ENCODE assay signal across 13 cellular contexts in genomic region chr20:1388253-1388652, GRCh38. TPM values are rescaled to one million over a fixed set of nuclear protein-coding genes. Genes with fewer than 3 reads are reported as not detected.
DNase-seq lines count a peak whose midpoint lies in the region; ATAC-seq, FAIRE-seq and TF ChIP-seq lines count a peak whose summit lies in the region.
"Had no signal": no experiment of that assay in that cellular context is flagged by ENCODE, and none has a peak within 500 bp of the region (broad histone marks: within the 10 kb centered on the region; RNA-seq: fewer than 3 reads in every experiment).

No MANE protein-coding gene starts in this region.

- TF ChIP-seq CTCF in IMR-90 (conservative IDR thresholded peaks at IDR 0.05; ENCODE audit: low read depth, low read length), result no peak
- TF ChIP-seq CTCF in bronchial epithelial cell (IDR thresholded peaks at IDR 0.05; ENCODE audit: insufficient read depth, low read length, severe bottlenecking), result no peak

- no peak overlapping the region for H2BK120ac ChIP-seq in IMR-90 (ENCODE audit: low read depth, low read length)
- H2BK120ac ChIP-seq in trophoblast cell (ENCODE audit: insufficient read depth, low read length, poor library complexity), result no peak overlapping the region

- no peak overlapping the region for H4K12ac ChIP-seq in trophoblast cell (ENCODE audit: low read depth, low read length)

- H2AK5ac ChIP-seq in IMR-90 (ENCODE audit: low read depth, low read length) (no peak overlapping the region), trophoblast cell (ENCODE audit: low read length) (no peak overlapping the region)

- H3K27ac ChIP-seq in CD4-positive, CD25-positive, alpha-beta regulatory T cell (ENCODE audit: insufficient read depth, low read length, poor library complexity, severe bottlenecking), result peak overlapping the region; percentile 74
- H3K27ac ChIP-seq in IMR-90 (ENCODE audit: insufficient read depth, low read length), result no peak overlapping the region
- H3K27ac ChIP-seq in trophoblast cell (ENCODE audit: low read depth, low read length), result no peak overlapping the region

- H2BK12ac ChIP-seq in trophoblast cell (ENCODE audit: low read length), result no peak overlapping the region

- H3K27me3 Mint-ChIP-seq in CD4-positive, CD25-positive, alpha-beta regulatory T cell, result no peaks in the 10 kb centered on the region

- H3K4ac ChIP-seq in IMR-90 (ENCODE audit: low read depth, low read length) (0 out of 2 replicates have a peak overlapping the region, but pooled peaks have one; percentile 0), trophoblast cell (ENCODE audit: low read depth, low read length) (peak overlapping the region; percentile 88)

- H3K18ac ChIP-seq in IMR-90 (ENCODE audit: low read depth, low read length), result no peak overlapping the region
- no peak overlapping the region for H3K18ac ChIP-seq in trophoblast cell (ENCODE audit: low read length)

- 90% methylated on average over 2 of the region's 6 CpGs; no CpG with 5 or more reads in 1 of the 2 experiments for WGBS in IMR-90 (ENCODE audit: extremely low coverage in 2 of 2, insufficient read length in 1 of 2), 2 experiments
- no CpG with 5 or more reads among the region's 6 CpGs for WGBS in trophoblast cell (ENCODE audit: extremely low coverage, insufficient coverage, insufficient read length)

- H3K27ac Mint-ChIP-seq in CD4-positive, CD25-positive, alpha-beta regulatory T cell, result peak overlapping the region; percentile 83 to 94 (median 85)

- TF ChIP-seq POLR2A in IMR-90 (IDR thresholded peaks at IDR 0.05; ENCODE audit: low read depth, low read length) (no peak), GM18505 (IDR thresholded peaks at IDR 0.05; ENCODE audit: borderline replicate concordance, extremely low read depth, insufficient read depth, insufficient read length) (no peak), H54 (IDR thresholded peaks at IDR 0.05; ENCODE audit: low read depth, low read length) (no peak)

- TF ChIP-seq RAD21 in IMR-90 (IDR thresholded peaks at IDR 0.05; ENCODE audit: low read length), result no peak

- peaks cover 13 to 88% of the 10 kb centered on the region in 2 experiments; a peak in 3 of 4 replicates for H3K79me1 ChIP-seq in IMR-90 (ENCODE audit: low read depth in 1 of 2, low read length in 2 of 2)
- peaks cover 9% of the 10 kb centered on the region for H3K79me1 ChIP-seq in trophoblast cell (ENCODE audit: low read length)

- H3K4me1 ChIP-seq in CD4-positive, CD25-positive, alpha-beta regulatory T cell (ENCODE audit: control insufficient read depth, insufficient read depth, low read length, poor library complexity, severe bottlenecking), result peaks cover 76% of the 10 kb centered on the region
- peaks cover 27% of the 10 kb centered on the region for H3K4me1 ChIP-seq in IMR-90 (ENCODE audit: control insufficient read depth, insufficient read depth, low read length)
- peaks cover 18 to 30% of the 10 kb centered on the region in 2 experiments for H3K4me1 ChIP-seq in trophoblast cell (ENCODE audit: control insufficient read depth in 1 of 2, insufficient read depth in 2 of 2, low read length in 2 of 2)

- intact Hi-C loops in IMR-90 (cut with micrococcal nuclease), result no loop called here

- no peak for DNase-seq in CD4-positive, CD25-positive, alpha-beta regulatory T cell
- DNase-seq in IMR-90 (no peak), bronchial epithelial cell (ENCODE audit: low read depth) (no peak), trophoblast cell (no peak), H54 (ENCODE audit: insufficient read length, low spot score) (no peak)
- DNase-seq: GM23248, mucosa of descending colon, NCI-H146, small intestine had no signal

- no peak overlapping the region for H2AK9ac ChIP-seq in IMR-90 (replicated peaks; ENCODE audit: low read depth, low read length, poor library complexity)

- BruUV-seq in IMR-90 (replicated peaks; lab: Mats Ljungman, UMichigan), result no TSS peak

- CTCF ChIA-PET in IMR-90 (lab: Yijun Ruan, JAX), result no interaction called here

- H3K9ac ChIP-seq in IMR-90 (ENCODE audit: low read depth, low read length) (no peak overlapping the region), trophoblast cell (ENCODE audit: low read length) (no peak overlapping the region)

- H2BK20ac ChIP-seq in IMR-90 (ENCODE audit: low read depth, low read length), result no peak overlapping the region

- dilution Hi-C loops in IMR-90 (cut with HindIII; ENCODE audit: low sequenced_read_pairs, unreplicated experiment), result no loop called here

- H3K14ac ChIP-seq in IMR-90 (replicated peaks; ENCODE audit: low read depth, low read length) (no peak overlapping the region; the same call in 1 of the 2 replicates), trophoblast cell (ENCODE audit: low read length) (no peak overlapping the region)

- no peak overlapping the region for H2AFZ ChIP-seq in IMR-90 (replicated peaks; ENCODE audit: low read length, poor library complexity)
- H2AFZ ChIP-seq in trophoblast cell (ENCODE audit: insufficient read depth, low read length, poor library complexity), result no peak overlapping the region
- H2AFZ ChIP-seq: GM23248 had no signal

- H3K36me3 ChIP-seq in CD4-positive, CD25-positive, alpha-beta regulatory T cell (ENCODE audit: control insufficient read depth, insufficient read depth, low read length), result peaks cover 19% of the 10 kb centered on the region
- peaks cover 7% of the 10 kb centered on the region for H3K36me3 ChIP-seq in IMR-90 (ENCODE audit: control insufficient read depth, insufficient read depth, low read length)
- H3K36me3 ChIP-seq in bronchial epithelial cell (ENCODE audit: control insufficient read depth, insufficient read depth, low read length), result peaks cover 9% of the 10 kb centered on the region
- peaks cover 2 to 8% of the 10 kb centered on the region in 2 experiments for H3K36me3 ChIP-seq in trophoblast cell (ENCODE audit: control insufficient read depth in 1 of 2, insufficient read depth in 2 of 2, low read length in 2 of 2)

- in situ Hi-C loops in IMR-90 (cut with MboI; ENCODE audit: low sequenced_read_pairs), result no loop called here

- FAIRE-seq in bronchial epithelial cell (lab: Jason Lieb, UNC) (peak; percentile 66), H54 (lab: Jason Lieb, UNC) (no peak)
- FAIRE-seq: small intestine had no signal

- H3K36me3 Mint-ChIP-seq in CD4-positive, CD25-positive, alpha-beta regulatory T cell, result peaks cover 15% of the 10 kb centered on the region

- POLR2A ChIA-PET in IMR-90 (lab: Charles Lee; ENCODE audit: unreplicated experiment), result no interaction called here

- no peaks in the 10 kb centered on the region for H3K27me3 ChIP-seq in CD4-positive, CD25-positive, alpha-beta regulatory T cell (ENCODE audit: control insufficient read depth, insufficient read depth, low read length)
- no peaks in the 10 kb centered on the region for H3K27me3 ChIP-seq in IMR-90 (ENCODE audit: control insufficient read depth, insufficient read depth, low read length)
- H3K27me3 ChIP-seq in bronchial epithelial cell (ENCODE audit: control insufficient read depth, insufficient read depth, low read length), result no peaks in the 10 kb centered on the region
- no peaks in the 10 kb centered on the region for H3K27me3 ChIP-seq in trophoblast cell (ENCODE audit: insufficient read depth, low read length)

- peak overlapping the region; percentile 83 to 89 (median 88) for H3K4me3 Mint-ChIP-seq in CD4-positive, CD25-positive, alpha-beta regulatory T cell

- peaks cover 24 to 89% (median 74%) of the 10 kb centered on the region in 4 donors for H3K4me1 Mint-ChIP-seq in CD4-positive, CD25-positive, alpha-beta regulatory T cell

- H4K5ac ChIP-seq in IMR-90 (ENCODE audit: low read depth, low read length), result no peak overlapping the region

- H3K9me1 ChIP-seq in IMR-90 (ENCODE audit: insufficient read depth, low read length), result peaks cover 46% of the 10 kb centered on the region

- no peaks in the 10 kb centered on the region for H3K9me3 ChIP-seq in CD4-positive, CD25-positive, alpha-beta regulatory T cell (ENCODE audit: control insufficient read depth in 2 of 2, low read length in 2 of 2)
- H3K9me3 ChIP-seq in IMR-90 (ENCODE audit: control insufficient read depth, insufficient read depth, low read length) (no peaks in the 10 kb centered on the region), trophoblast cell (ENCODE audit: insufficient read depth, low read depth, low read length) (no peaks in the 10 kb centered on the region)
- H3K9me3 ChIP-seq: mucosa of descending colon had no signal

- H3K9me3 Mint-ChIP-seq in CD4-positive, CD25-positive, alpha-beta regulatory T cell, result no peaks in the 10 kb centered on the region
- H3K9me3 Mint-ChIP-seq: brain had no signal

- H4K8ac ChIP-seq in IMR-90 (ENCODE audit: low read depth in 2 of 2, low read length in 2 of 2), result no peak overlapping the region
- no peak overlapping the region for H4K8ac ChIP-seq in trophoblast cell (ENCODE audit: low read depth, low read length)

- H4K20me1 ChIP-seq in IMR-90 (ENCODE audit: insufficient read depth, low read length), result peaks cover 90% of the 10 kb centered on the region

- no peak overlapping the region for H3K56ac ChIP-seq in IMR-90 (ENCODE audit: extremely low read depth, insufficient read depth, low read length)

- H3K4me2 ChIP-seq in IMR-90 (ENCODE audit: low read depth, low read length), result peak overlapping the region; percentile 15; the same call in 1 of the 2 replicates
- H3K4me2 ChIP-seq in trophoblast cell (ENCODE audit: low read length), result no peak overlapping the region

- H3K23ac ChIP-seq in IMR-90 (ENCODE audit: low read depth, low read length) (peak overlapping the region; percentile 13; the same call in 1 of the 2 replicates), trophoblast cell (ENCODE audit: low read length) (no peak overlapping the region)

- H3K79me2 ChIP-seq in trophoblast cell (ENCODE audit: control insufficient read depth, insufficient read depth, low read length, poor library complexity), result peaks cover 23% of the 10 kb centered on the region

- ATAC-seq in CD4-positive, CD25-positive, alpha-beta regulatory T cell (ENCODE audit: low read depth in 2 of 2), result no peak
- no peak for ATAC-seq in IMR-90 (ENCODE audit: low read depth)
- no peak for ATAC-seq in GM18505 (IDR thresholded peaks at IDR 0.05; ENCODE audit: unreplicated experiment)
- ATAC-seq in HG03571 (IDR thresholded peaks at IDR 0.05; ENCODE audit: unreplicated experiment), result no peak
- ATAC-seq in GM18517 (IDR thresholded peaks at IDR 0.05; ENCODE audit: unreplicated experiment), result no peak
- ATAC-seq: mucosa of descending colon had no signal

- H4K91ac ChIP-seq in IMR-90 (ENCODE audit: insufficient read depth, low read depth, low read length), result no peak overlapping the region
- H4K91ac ChIP-seq in trophoblast cell (ENCODE audit: low read depth, low read length), result no peak overlapping the region

- H2BK15ac ChIP-seq in IMR-90 (ENCODE audit: low read depth, low read length), result no peak overlapping the region

- peak overlapping the region; percentile 78 for H3K4me3 ChIP-seq in CD4-positive, CD25-positive, alpha-beta regulatory T cell (ENCODE audit: low read depth, low read length)
- H3K4me3 ChIP-seq in IMR-90 (ENCODE audit: insufficient read depth, low read depth, low read length), result no peak overlapping the region
- no peak overlapping the region for H3K4me3 ChIP-seq in bronchial epithelial cell (ENCODE audit: low read depth, low read length)
- no peak overlapping the region for H3K4me3 ChIP-seq in trophoblast cell (ENCODE audit: low read depth, low read length)
- H3K4me3 ChIP-seq: GM23248, mucosa of descending colon had no signal

- H2BK5ac ChIP-seq in IMR-90 (ENCODE audit: low read depth, low read length, poor library complexity, severe bottlenecking) (no peak overlapping the region), trophoblast cell (ENCODE audit: low read depth, low read length, poor library complexity) (no peak overlapping the region)

RNA-seq across cellular contexts. Expression of gene FKBP1A, which starts 4.6 kb away (rescaled TPM):
- 84.3 TPM for total RNA-seq in CD4-positive, CD25-positive, alpha-beta regulatory T cell
- polyA plus RNA-seq in CD4-positive, CD25-positive, alpha-beta regulatory T cell, result 10 to 100 TPM; 49.1 to 72.4 (median 59.4) TPM
- total RNA-seq in IMR-90 (2012; rRNA removed), result 91.9 and 120 TPM in 2 replicates
- 513 and 528 TPM in 2 replicates for polyA plus RNA-seq in IMR-90 (2012; rRNA removed)
- polyA plus RNA-seq in IMR-90 (2012; cell fraction: cytosol; rRNA removed), result 250 and 846 TPM in 2 replicates
- polyA plus RNA-seq in IMR-90 (2012; cell fraction: nucleus; rRNA removed; ENCODE audit: low replicate concordance), result 45.1 and 159 TPM in 2 replicates
- total RNA-seq in bronchial epithelial cell, result 46.9 and 69.3 TPM in 2 replicates
- 243 and 249 TPM in 2 replicates for polyA plus RNA-seq in trophoblast cell (2013)

RNA-seq across cellular contexts. Expression of gene SDCBP2, which starts 59.3 kb away (rescaled TPM):
- total RNA-seq in CD4-positive, CD25-positive, alpha-beta regulatory T cell, result 1.2 TPM
- polyA plus RNA-seq in CD4-positive, CD25-positive, alpha-beta regulatory T cell, result 1 to 10 TPM; 1.6 to 4.3 (median 3.4) TPM
- total RNA-seq in IMR-90 (2012; rRNA removed) (0.54 and 0.83 TPM in 2 replicates), bronchial epithelial cell (96.4 and 176 TPM in 2 replicates)
- polyA plus RNA-seq in IMR-90 (2012; rRNA removed), result 1.3 TPM in 2 replicates
- polyA plus RNA-seq in IMR-90 (2012; cell fraction: cytosol; rRNA removed), result 1.5 and 1.6 TPM in 2 replicates
- 2.5 and 4.1 TPM in 2 replicates for polyA plus RNA-seq in IMR-90 (2012; cell fraction: nucleus; rRNA removed; ENCODE audit: low replicate concordance)
- polyA plus RNA-seq in trophoblast cell (2013), result 1.6 and 1.8 TPM in 2 replicates

Comparison
In these comparisons a context has a peak if more than half of its experiments do, and no peak if none do; other contexts are left out.
1. RNA of gene SDCBP2, which starts 59.3 kb away (total RNA-seq): 96.4 to 176 TPM in bronchial epithelial cell; 1.2 TPM in CD4-positive, CD25-positive, alpha-beta regulatory T cell (single experiment) and 0.54 to 0.83 TPM in IMR-90; every median in the first group is over 10 times any median in the second.